Comparison of ENCODE assay signal across 15 cellular contexts in the genomic region with DNA sequence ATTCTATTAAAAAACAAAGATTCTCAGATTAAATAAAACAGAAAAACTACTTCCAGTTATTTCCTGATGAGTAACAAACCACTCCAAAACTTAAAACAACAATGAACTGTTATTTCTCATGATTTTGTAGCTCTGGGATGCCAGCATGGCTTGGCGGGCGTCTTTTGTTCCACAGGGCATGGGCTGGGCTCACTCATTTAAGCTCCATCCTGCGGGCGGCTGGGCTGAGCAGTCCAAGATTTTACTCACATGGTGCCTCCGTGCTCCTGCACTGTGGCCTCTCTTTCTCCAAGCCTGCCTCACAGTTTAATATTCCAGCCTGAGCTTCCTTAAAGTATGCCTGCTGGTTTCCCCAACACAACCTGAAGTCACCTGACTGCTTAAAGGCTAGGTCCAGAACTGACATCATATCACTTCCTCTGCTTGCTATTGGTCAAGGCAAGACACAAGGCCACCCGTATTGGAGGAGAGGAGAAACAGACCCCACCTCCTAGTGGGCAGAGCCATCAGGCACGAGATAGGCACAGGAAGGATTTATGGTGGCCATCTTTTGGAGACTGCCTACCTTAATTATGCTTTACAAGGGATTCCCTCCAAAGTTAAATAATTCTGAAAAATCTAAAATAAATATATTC. TPM values are rescaled to one million over a fixed set of nuclear protein-coding genes. Genes with fewer than 3 reads are reported as not detected.
DNase-seq lines count a peak whose midpoint lies in the region; ATAC-seq, FAIRE-seq and TF ChIP-seq lines count a peak whose summit lies in the region.
"Had no signal": no experiment of that assay in that cellular context is flagged by ENCODE, and none has a peak within 500 bp of the region (broad histone marks: within the 10 kb centered on the region; RNA-seq: fewer than 3 reads in every experiment).

No MANE protein-coding gene starts in this region.

- no peak overlapping the region for H2BK15ac ChIP-seq in neuronal stem cell (ENCODE audit: low read length)

- H4K91ac ChIP-seq in neuronal stem cell (ENCODE audit: low read depth, low read length, poor library complexity), result no peak overlapping the region

- peak; percentile 78 for ATAC-seq in activated CD4-positive, alpha-beta T cell treated with anti-CD3 and anti-CD28 coated beads for 36 hours
- no peak for ATAC-seq in HG03108 (IDR thresholded peaks at IDR 0.05; ENCODE audit: unreplicated experiment)

- H2BK120ac ChIP-seq in neuronal stem cell (ENCODE audit: low read depth, low read length), result no peak overlapping the region

- CTCF ChIA-PET in activated CD4-positive, alpha-beta T cell treated with anti-CD3 and anti-CD28 coated beads for 36 hours (lab: Charles Lee), result interaction anchor here (0.6 to 1.5 kb wide), 3 partner anchors 57 to 938 kb away, joined by 3 to 5 read pairs (median 4); no protein-coding TSS in a partner anchor

- H3K4me2 ChIP-seq in Loucy (ENCODE audit: low read depth, low read length, poor library complexity, severe bottlenecking) (no peak overlapping the region), astrocyte (ENCODE audit: low read length) (peak overlapping the region; percentile 21), neuronal stem cell (ENCODE audit: insufficient read depth, low read length, poor library complexity, severe bottlenecking) (no peak overlapping the region), hepatocyte (no peak overlapping the region)

- no CpG with 5 or more reads among the region's 7 CpGs for WGBS in neuronal stem cell (ENCODE audit: extremely low coverage in 2 of 2, insufficient read length in 2 of 2, insufficient replicate concordance in 1 of 2), 2 donors
- WGBS in hepatocyte (ENCODE audit: low lambda C conversion rate, missing lambda C conversion rate), result 92% methylated on average over 7 of the region's 7 CpGs

- FAIRE-seq in astrocyte (lab: Jason Lieb, UNC), result no peak
- FAIRE-seq: keratinocyte had no signal

- H3K9me2 ChIP-seq in Loucy (replicated peaks; ENCODE audit: low read depth, low read length) (no peaks in the 10 kb centered on the region), hepatocyte (replicated peaks; ENCODE audit: insufficient read depth) (no peaks in the 10 kb centered on the region)

- H3K27ac ChIP-seq in astrocyte (ENCODE audit: low read depth, low read length) (no peak overlapping the region), neuronal stem cell (replicated peaks; ENCODE audit: low read length) (no peak overlapping the region), hepatocyte (no peak overlapping the region)

- H3K36me3 Mint-ChIP-seq in activated CD4-positive, alpha-beta T cell treated with anti-CD3 and anti-CD28 coated beads for 36 hours (ENCODE audit: low read depth), result no peaks in the 10 kb centered on the region
- no peaks in the 10 kb centered on the region for H3K36me3 Mint-ChIP-seq in astrocyte (ENCODE audit: low read depth, unreplicated experiment)

- H3K9ac ChIP-seq in Loucy (ENCODE audit: low read depth, low read length, poor library complexity, severe bottlenecking), result no peak overlapping the region
- H3K9ac ChIP-seq in astrocyte (ENCODE audit: low read length), result no peak overlapping the region
- H3K9ac ChIP-seq in neuronal stem cell (ENCODE audit: low read depth, low read length, poor library complexity), result no peak overlapping the region

- peak; percentile 17 for DNase-seq in activated CD4-positive, alpha-beta T cell treated with anti-CD3 and anti-CD28 coated beads for 36 hours
- no peak for DNase-seq in activated CD4-positive, alpha-beta T cell treated with anti-CD3 and anti-CD28 coated beads for 48 hours
- DNase-seq in astrocyte (ENCODE audit: low read depth) (peak; percentile 25), neuronal stem cell (ENCODE audit: low spot score) (no peak), hepatocyte (ENCODE audit: low spot score) (no peak)
- DNase-seq in activated naive CD4-positive, alpha-beta T cell treated with Interleukin-2 at 50 U/mL for 16 hours, result no peak
- DNase-seq: activated B cell treated with CpG ODN at 0.5 μM for 24 hours; amniotic stem cell; DND-41; NCI-H510A treated with DMSO at 0.1 percent for 48 hours; stimulated activated CD4-positive, alpha-beta T cell treated with anti-CD3 and anti-CD28 coated beads, Interleukin-4, amount 100 ng/mL, for 4 hours; stimulated activated naive CD4-positive, alpha-beta T cell treated with Interleukin-2 at 50 U/mL for 16 hours had no signal

- H3K4me1 Mint-ChIP-seq in activated CD4-positive, alpha-beta T cell treated with anti-CD3 and anti-CD28 coated beads for 36 hours, result no peaks in the 10 kb centered on the region
- no peaks in the 10 kb centered on the region for H3K4me1 Mint-ChIP-seq in astrocyte (ENCODE audit: low read depth, unreplicated experiment)

- intact Hi-C loops in activated CD4-positive, alpha-beta T cell treated with anti-CD3 and anti-CD28 coated beads for 36 hours (cut with DNase I, micrococcal nuclease), result no loop called here

- H3K79me1 ChIP-seq in neuronal stem cell (ENCODE audit: low read depth, low read length), result peaks cover 1% of the 10 kb centered on the region

- H3K9me3 Mint-ChIP-seq in activated CD4-positive, alpha-beta T cell treated with anti-CD3 and anti-CD28 coated beads for 36 hours (ENCODE audit: low read depth), result no peaks in the 10 kb centered on the region
- peaks cover under 1% of the 10 kb centered on the region for H3K9me3 Mint-ChIP-seq in astrocyte (ENCODE audit: unreplicated experiment)
- H3K9me3 Mint-ChIP-seq: activated B cell treated with CpG ODN at 0.5 μM for 24 hours had no signal

- no peak overlapping the region for H3K14ac ChIP-seq in neuronal stem cell (ENCODE audit: low read length)

- H4K20me1 ChIP-seq in Loucy (ENCODE audit: insufficient read depth, low read length, poor library complexity, severe bottlenecking) (no peaks in the 10 kb centered on the region), astrocyte (ENCODE audit: insufficient read depth, low read length) (no peaks in the 10 kb centered on the region), hepatocyte (ENCODE audit: insufficient read depth, poor library complexity, severe bottlenecking) (no peaks in the 10 kb centered on the region)

- H3K9me3 ChIP-seq in Loucy (ENCODE audit: insufficient read depth, low read depth, low read length), result no peaks in the 10 kb centered on the region
- no peaks in the 10 kb centered on the region for H3K9me3 ChIP-seq in astrocyte (ENCODE audit: insufficient read depth, low read depth, low read length)
- peaks cover 0 to 2% of the 10 kb centered on the region in 2 donors for H3K9me3 ChIP-seq in neuronal stem cell (replicated peaks in 1 of 2; ENCODE audit: control insufficient read depth in 2 of 2, insufficient read depth in 1 of 2, low read depth in 1 of 2, low read length in 2 of 2)
- no peaks in the 10 kb centered on the region for H3K9me3 ChIP-seq in hepatocyte (ENCODE audit: low read depth)

- no peaks in the 10 kb centered on the region for H3K36me3 ChIP-seq in Loucy (ENCODE audit: insufficient read depth, low read length)
- no peaks in the 10 kb centered on the region for H3K36me3 ChIP-seq in astrocyte (ENCODE audit: insufficient read depth, low read length)
- no peaks in the 10 kb centered on the region for H3K36me3 ChIP-seq in neuronal stem cell (replicated peaks in 1 of 2; ENCODE audit: control insufficient read depth in 2 of 2, insufficient read depth in 2 of 2, low read length in 2 of 2)
- no peaks in the 10 kb centered on the region for H3K36me3 ChIP-seq in hepatocyte (replicated peaks; ENCODE audit: insufficient read depth, low read depth)

- no peak overlapping the region for H2AK5ac ChIP-seq in neuronal stem cell (ENCODE audit: low read depth, low read length)

- H4K8ac ChIP-seq in neuronal stem cell (ENCODE audit: low read depth, low read length), result no peak overlapping the region

- POLR2A ChIA-PET in activated CD4-positive, alpha-beta T cell treated with anti-CD3 and anti-CD28 coated beads for 36 hours (lab: Charles Lee), result no interaction called here

- no peak overlapping the region for H3K23ac ChIP-seq in neuronal stem cell (ENCODE audit: low read depth, low read length, poor library complexity)

- no peak overlapping the region for H3K4ac ChIP-seq in neuronal stem cell (ENCODE audit: low read length)

- no peaks in the 10 kb centered on the region for H3K27me3 Mint-ChIP-seq in activated CD4-positive, alpha-beta T cell treated with anti-CD3 and anti-CD28 coated beads for 36 hours
- peaks cover 11% of the 10 kb centered on the region for H3K27me3 Mint-ChIP-seq in astrocyte (ENCODE audit: low read depth, unreplicated experiment)

- H3K27me3 ChIP-seq in Loucy (ENCODE audit: insufficient read depth, low read length, poor library complexity, severe bottlenecking) (no peaks in the 10 kb centered on the region), astrocyte (ENCODE audit: insufficient read depth, low read length) (no peaks in the 10 kb centered on the region), neuronal stem cell (ENCODE audit: control insufficient read depth in 3 of 3, insufficient read depth in 3 of 3, low read depth in 1 of 3, low read length in 3 of 3) (no peaks in the 10 kb centered on the region), hepatocyte (no peaks in the 10 kb centered on the region)

- no peak overlapping the region for H3K18ac ChIP-seq in neuronal stem cell (ENCODE audit: low read length)

- H2BK12ac ChIP-seq in neuronal stem cell (ENCODE audit: low read length), result no peak overlapping the region

- H3K79me2 ChIP-seq in Loucy (ENCODE audit: insufficient read depth, low read length) (no peaks in the 10 kb centered on the region), astrocyte (ENCODE audit: insufficient read depth, low read length) (no peaks in the 10 kb centered on the region), hepatocyte (no peaks in the 10 kb centered on the region)

- no peaks in the 10 kb centered on the region for H3F3A ChIP-seq in Loucy (ENCODE audit: low read depth)

- no peak overlapping the region for H2BK5ac ChIP-seq in neuronal stem cell (ENCODE audit: low read length)

- no peak overlapping the region for H3K4me3 ChIP-seq in Loucy (ENCODE audit: low read length, poor library complexity, severe bottlenecking)
- H3K4me3 ChIP-seq in astrocyte (ENCODE audit: insufficient read depth, low read depth, low read length), result no peak overlapping the region
- peak overlapping the region in 1 of 2 donors; percentile 70 for H3K4me3 ChIP-seq in neuronal stem cell (ENCODE audit: low read length in 2 of 2)
- H3K4me3 ChIP-seq in hepatocyte, result no peak overlapping the region

- TF ChIP-seq CTCF in Loucy (conservative IDR thresholded peaks at IDR 0.05; ENCODE audit: low read length), result no peak
- no peak for TF ChIP-seq CTCF in astrocyte (IDR thresholded peaks at IDR 0.05; ENCODE audit: insufficient read depth, low read depth, low read length)
- no peak for TF ChIP-seq CTCF in hepatocyte (IDR thresholded peaks at IDR 0.05; ENCODE audit: poor library complexity)

- H2AFZ ChIP-seq in Loucy (ENCODE audit: low read length), result peak overlapping the region; percentile 47
- H2AFZ ChIP-seq in astrocyte (ENCODE audit: low read depth, low read length), result peak overlapping the region; percentile 3
- H2AFZ ChIP-seq in neuronal stem cell (ENCODE audit: low read length), result peak overlapping the region; percentile 42
- H2AFZ ChIP-seq in hepatocyte, result no peak overlapping the region

- H3K27ac Mint-ChIP-seq in activated CD4-positive, alpha-beta T cell treated with anti-CD3 and anti-CD28 coated beads for 36 hours, result no peak overlapping the region
- no peak overlapping the region for H3K27ac Mint-ChIP-seq in astrocyte (ENCODE audit: unreplicated experiment)
- H3K27ac Mint-ChIP-seq: activated B cell treated with CpG ODN at 0.5 μM for 24 hours had no signal

- H3K4me1 ChIP-seq in Loucy (ENCODE audit: insufficient read depth, low read length, poor library complexity, severe bottlenecking), result no peaks in the 10 kb centered on the region
- no peaks in the 10 kb centered on the region for H3K4me1 ChIP-seq in astrocyte (ENCODE audit: insufficient read depth, low read length)
- H3K4me1 ChIP-seq in neuronal stem cell (ENCODE audit: control insufficient read depth in 2 of 2, insufficient read depth in 1 of 2, low read depth in 1 of 2, low read length in 2 of 2), result no peaks in the 10 kb centered on the region
- H3K4me1 ChIP-seq in hepatocyte (ENCODE audit: insufficient read depth), result no peaks in the 10 kb centered on the region

- no peak overlapping the region for H3K4me3 Mint-ChIP-seq in activated CD4-positive, alpha-beta T cell treated with anti-CD3 and anti-CD28 coated beads for 36 hours
- H3K4me3 Mint-ChIP-seq in astrocyte (ENCODE audit: unreplicated experiment), result no peak overlapping the region
- H3K4me3 Mint-ChIP-seq: activated B cell treated with CpG ODN at 0.5 μM for 24 hours had no signal

RNA-seq across cellular contexts. Expression of gene ZBTB43, which starts 41.6 kb away (rescaled TPM):
- total RNA-seq in activated CD4-positive, alpha-beta T cell treated with anti-CD3 and anti-CD28 coated beads for 36 hours, result 10 to 100 TPM; 19.3 to 23.0 TPM
- total RNA-seq in astrocyte (21.5 and 23.5 TPM in 2 replicates), hepatocyte (13.7 and 16.4 TPM in 2 replicates)
- polyA plus RNA-seq in neuronal stem cell (2013, experiment 1 of 2), result 7.0 TPM
- polyA plus RNA-seq in neuronal stem cell (2013, experiment 2 of 2), result 7.9 TPM
- polyA plus RNA-seq in hepatocyte, result 11.1 and 14.9 TPM in 2 replicates

Comparison
In these comparisons a context has a peak if more than half of its experiments do, and no peak if none do; other contexts are left out.
1. DNase-seq: peak in activated CD4-positive, alpha-beta T cell treated with anti-CD3 and anti-CD28 coated beads for 36 hours (single experiment) and astrocyte (single experiment); none in activated CD4-positive, alpha-beta T cell treated with anti-CD3 and anti-CD28 coated beads for 48 hours (single experiment), neuronal stem cell (single experiment), activated naive CD4-positive, alpha-beta T cell treated with Interleukin-2 at 50 U/mL for 16 hours (single experiment) and hepatocyte (single experiment).